Comparison of ENCODE assay signal across 28 cellular contexts in the genomic region with DNA sequence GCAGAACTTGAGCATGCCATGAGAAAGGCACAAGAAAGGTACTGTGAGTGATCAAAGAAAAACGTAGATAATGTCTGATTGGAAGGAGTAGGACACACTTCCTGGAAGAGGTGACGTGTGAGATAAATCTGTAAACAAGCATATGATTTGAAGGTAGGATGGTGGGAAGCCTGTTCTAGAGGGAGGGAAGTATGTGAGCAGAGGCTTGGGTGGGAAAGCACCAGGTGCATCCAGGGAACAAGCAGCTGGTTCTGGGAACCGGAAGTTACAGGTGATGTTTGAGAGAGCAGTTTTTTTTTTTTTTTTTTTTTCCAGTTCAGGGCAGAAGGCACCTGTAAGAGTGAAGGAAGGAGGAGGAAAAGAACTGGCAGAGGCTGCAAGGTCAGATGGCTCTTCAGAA.
"Had no signal": no experiment of that assay in that cellular context is flagged by ENCODE, and none has a peak within 500 bp of the region (broad histone marks: within the 10 kb centered on the region; RNA-seq: fewer than 3 reads in every experiment).

No MANE protein-coding gene starts in this region.

- H3K4me1 ChIP-seq: ascending aorta, gastrocnemius medialis, psoas muscle, sigmoid colon, uterus had no signal

- DNase-seq: activated CD4-positive, alpha-beta T cell treated with anti-CD3 and anti-CD28 coated beads for 48 hours; activated CD4-positive, alpha-beta T cell treated with anti-CD3 and anti-CD28 coated beads, Interleukin-2, amount 50 U/mL, for 48 hours; activated CD8-positive, alpha-beta memory T cell treated with anti-CD3 and anti-CD28 coated beads, Interleukin-2, amount 50 U/mL, for 4 hours; activated gamma-delta T cell; activated naive CD4-positive, alpha-beta T cell treated with anti-CD3 and anti-CD28 coated beads, Interleukin-2, amount 10 ng/mL, durations not matched to agents 7 days and 5 days; activated naive CD8-positive, alpha-beta T cell treated with anti-CD3 and anti-CD28 coated beads, Interleukin-2, amount 10 ng/mL, durations not matched to agents 7 days and 5 days; activated T-cell treated with anti-CD3 and anti-CD28 coated beads, Interleukin-2, amount 50 U/mL, for 1 hour; brain microvascular endothelial cell; dorsolateral prefrontal cortex; effector memory CD4-positive, alpha-beta T cell; erythroblast; gastrocnemius medialis; head of caudate nucleus; hippocampal formation; left cardiac atrium; left ventricle myocardium superior; mucosa of descending colon; psoas muscle; sigmoid colon; small intestine; stimulated activated CD4-positive, alpha-beta T cell treated with anti-CD3 and anti-CD28 coated beads, Interleukin-4, amount 100 ng/mL, for 24 hours; uterus; WERI-Rb-1 had no signal

- H3K4me3 ChIP-seq: ascending aorta, coronary artery, dorsolateral prefrontal cortex, gastrocnemius medialis, mucosa of descending colon, psoas muscle, sigmoid colon, uterus had no signal

- H3K27ac ChIP-seq: ascending aorta, brain microvascular endothelial cell, coronary artery, dorsolateral prefrontal cortex, gastrocnemius medialis, psoas muscle, sigmoid colon, uterus, WERI-Rb-1 had no signal

- H3K27me3 ChIP-seq: ascending aorta, brain microvascular endothelial cell, gastrocnemius medialis, sigmoid colon, uterus had no signal

- H3K36me3 ChIP-seq: ascending aorta, brain microvascular endothelial cell, gastrocnemius medialis, sigmoid colon, uterus, WERI-Rb-1 had no signal

- ATAC-seq: activated CD4-positive, CD25-positive, alpha-beta regulatory T cell treated with anti-CD3 and anti-CD28 coated beads, Interleukin-2, amount 50 U/mL, for 24 hours; gastrocnemius medialis; left cardiac atrium; left ventricle myocardium superior; mucosa of descending colon; natural killer cell treated with Interleukin-12 subunit alpha and Interleukin-12 subunit beta and Interleukin-15 and Interleukin-18, amount 100 ng/mL, for 72 hours; psoas muscle; stimulated activated effector memory CD8-positive, alpha-beta T cell treated with anti-CD3 and anti-CD28 coated beads, Interleukin-12 subunit alpha, Interleukin-12 subunit beta, amount 100 ng/mL, for 72 hours had no signal

- H3K9me3 ChIP-seq: ascending aorta, gastrocnemius medialis, mucosa of descending colon, psoas muscle, sigmoid colon, uterus had no signal
